ENCODE assay signal across 1 cellular context in the genomic region with DNA sequence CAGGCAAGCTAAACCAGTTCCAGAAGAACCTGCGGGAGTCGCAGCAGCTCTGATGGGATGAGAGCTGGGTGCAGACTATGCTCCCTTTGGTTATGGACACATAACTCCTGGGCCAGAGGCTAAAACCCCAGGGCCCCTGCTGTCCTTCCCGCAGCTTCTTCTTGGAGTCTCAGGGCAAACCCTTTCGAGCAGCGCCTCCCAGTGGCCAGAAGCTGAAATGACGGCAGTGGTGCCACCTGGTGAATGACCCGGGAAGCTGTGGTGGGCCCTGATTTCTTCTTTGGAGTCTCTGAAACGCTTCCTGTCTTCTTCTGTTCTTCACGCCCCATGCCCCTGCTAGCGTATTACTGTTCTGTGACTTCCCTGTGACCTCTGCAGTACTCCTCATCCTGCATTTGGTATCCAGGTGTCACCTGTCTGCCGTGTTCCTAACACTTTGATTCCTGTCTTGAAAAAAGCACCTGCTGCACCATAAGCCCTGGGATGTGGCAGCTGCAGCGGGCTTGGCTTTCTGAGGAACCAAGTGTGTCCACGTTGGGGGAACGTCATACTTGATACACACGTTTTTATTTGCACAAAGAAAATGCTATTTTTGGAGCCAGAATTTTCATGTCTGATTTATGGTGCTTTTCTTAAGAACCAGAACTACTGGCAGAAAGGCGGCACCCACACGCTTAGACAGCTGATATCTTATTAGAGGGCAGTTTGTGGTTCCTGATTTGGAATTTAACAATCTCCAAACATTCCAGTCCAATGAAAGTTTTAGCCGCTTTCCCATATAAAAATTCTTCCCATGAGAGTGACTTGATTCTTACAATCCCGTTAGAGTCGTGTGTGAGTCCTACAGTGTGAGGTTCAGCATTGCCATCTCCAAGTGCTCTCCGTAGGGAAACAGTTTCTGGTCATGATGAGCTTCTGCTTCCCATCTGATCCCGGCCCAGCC.
TF ChIP-seq lines count a peak whose summit lies in the region.

No MANE protein-coding gene starts in this region.

TF ChIP-seq in neural cell, 6 proteins besides CTCF, POLR2A, EP300 and RAD21:
- peak; percentile 27 for TF ChIP-seq SMC3 (conservative IDR thresholded peaks at IDR 0.05; ENCODE audit: poor library complexity)
